In the genomic region with DNA sequence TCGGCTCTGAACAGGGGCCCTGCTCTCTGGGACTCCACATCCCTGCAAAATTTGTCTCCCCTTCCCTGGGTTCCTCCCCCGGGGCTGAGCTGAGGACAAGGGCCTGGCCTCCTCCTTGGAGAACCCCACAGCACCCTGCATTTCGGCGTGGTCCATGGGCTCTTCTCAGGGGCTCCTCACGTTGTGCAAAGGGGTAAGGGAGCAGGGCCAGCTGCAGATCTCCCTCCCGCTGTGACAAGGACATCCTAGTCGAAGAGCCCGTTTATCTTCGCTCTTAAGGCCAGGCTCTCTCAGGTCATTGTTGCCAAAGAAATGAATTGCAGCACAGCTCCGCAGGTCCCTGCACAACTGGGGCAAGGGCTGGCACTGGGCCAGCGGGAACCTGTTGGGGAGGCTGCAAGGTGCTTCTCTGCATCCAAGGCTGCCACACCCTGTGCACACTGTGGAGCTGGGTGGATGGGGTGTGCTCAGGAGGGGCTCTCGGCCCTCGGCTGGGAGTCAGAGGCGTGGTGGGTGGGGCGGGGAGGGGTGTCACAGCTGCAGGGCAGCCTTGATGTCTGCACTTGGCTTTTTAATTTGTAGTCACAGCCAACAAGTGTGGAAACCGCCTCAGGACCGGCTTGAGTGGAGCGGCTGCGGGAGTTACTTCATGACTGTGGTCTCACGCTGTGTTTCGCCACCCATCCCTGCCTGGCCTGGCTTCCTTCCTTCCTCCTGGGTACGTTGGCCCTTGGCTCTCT, we compare ENCODE assay signal across 13 cellular contexts. TPM values are rescaled to one million over a fixed set of nuclear protein-coding genes. Genes with fewer than 3 reads are reported as not detected.
DNase-seq lines count a peak whose midpoint lies in the region; ATAC-seq and TF ChIP-seq lines count a peak whose summit lies in the region.
"Had no signal": no experiment of that assay in that cellular context is flagged by ENCODE, and none has a peak within 500 bp of the region (broad histone marks: within the 10 kb centered on the region; RNA-seq: fewer than 3 reads in every experiment).

No MANE protein-coding gene starts in this region.

- H3K27me3 ChIP-seq in prostate gland (replicated peaks; ENCODE audit: insufficient read depth) (no peaks in the 10 kb centered on the region), foreskin keratinocyte (peaks cover 62% of the 10 kb centered on the region)

- no peak for TF ChIP-seq CTCF in RWPE1 (conservative IDR thresholded peaks at IDR 0.05; ENCODE audit: low read depth)
- no peak for TF ChIP-seq CTCF in prostate gland (IDR thresholded peaks at IDR 0.05)
- no peak for TF ChIP-seq CTCF in foreskin keratinocyte (conservative IDR thresholded peaks at IDR 0.05)

- 58% methylated on average over 22 of the region's 22 CpGs for WGBS in prostate gland

- no peak for TF ChIP-seq POLR2A in prostate gland (IDR thresholded peaks at IDR 0.05)

- intact Hi-C loops in prostate gland (cut with DNase I), result no loop called here

- H3K4me1 ChIP-seq in prostate gland (replicated peaks) (no peaks in the 10 kb centered on the region), foreskin keratinocyte (peaks cover 7% of the 10 kb centered on the region)

- no peaks in the 10 kb centered on the region for H3K36me3 Mint-ChIP-seq in natural killer cell treated with Interleukin-12 subunit alpha and Interleukin-12 subunit beta and Interleukin-15 and Interleukin-18, amount 100 ng/mL, for 72 hours

- POLR2A ChIA-PET in RWPE1 (lab: Yijun Ruan, JAX; ENCODE audit: low non-redundant PET), result no interaction called here

- H3K4me3 ChIP-seq in prostate gland, result no peak overlapping the region
- H3K4me3 ChIP-seq: dorsolateral prefrontal cortex, thoracic aorta had no signal

- no peak overlapping the region for H3K4me3 Mint-ChIP-seq in natural killer cell treated with Interleukin-12 subunit alpha and Interleukin-12 subunit beta and Interleukin-15 and Interleukin-18, amount 100 ng/mL, for 72 hours
- H3K4me3 Mint-ChIP-seq: nephron had no signal

- peak; percentile 29 to 40 for ATAC-seq in natural killer cell treated with Interleukin-12 subunit alpha and Interleukin-12 subunit beta and Interleukin-15 and Interleukin-18, amount 100 ng/mL, for 72 hours
- ATAC-seq in GM21717 (IDR thresholded peaks at IDR 0.05; ENCODE audit: unreplicated experiment), result no peak
- ATAC-seq in GM21786 (IDR thresholded peaks at IDR 0.05; ENCODE audit: unreplicated experiment), result no peak
- ATAC-seq in foreskin keratinocyte, result no peak

- CTCF ChIA-PET in RWPE1 (lab: Yijun Ruan, JAX), result interaction anchor here (0.6 to 2.2 kb wide), 2 partner anchors 8 to 35 kb away, joined by 3 to 7 read pairs; no protein-coding TSS in a partner anchor

- H3K4me1 Mint-ChIP-seq in natural killer cell treated with Interleukin-12 subunit alpha and Interleukin-12 subunit beta and Interleukin-15 and Interleukin-18, amount 100 ng/mL, for 72 hours (ENCODE audit: low read depth in 2 of 2), result no peaks in the 10 kb centered on the region

- TF ChIP-seq EP300 in Ishikawa (IDR thresholded peaks at IDR 0.05; ENCODE audit: borderline replicate concordance), result no peak

- peaks cover 15 to 16% of the 10 kb centered on the region in 2 donors for H3K27me3 Mint-ChIP-seq in natural killer cell treated with Interleukin-12 subunit alpha and Interleukin-12 subunit beta and Interleukin-15 and Interleukin-18, amount 100 ng/mL, for 72 hours

- H3K27ac Mint-ChIP-seq in natural killer cell treated with Interleukin-12 subunit alpha and Interleukin-12 subunit beta and Interleukin-15 and Interleukin-18, amount 100 ng/mL, for 72 hours, result no peak overlapping the region
- H3K27ac Mint-ChIP-seq: nephron had no signal

- H3K9me3 Mint-ChIP-seq in natural killer cell treated with Interleukin-12 subunit alpha and Interleukin-12 subunit beta and Interleukin-15 and Interleukin-18, amount 100 ng/mL, for 72 hours, result no peaks in the 10 kb centered on the region

- no peak for TF ChIP-seq RAD21 in Ishikawa (IDR thresholded peaks at IDR 0.05; ENCODE audit: low read depth)

- H3K36me3 ChIP-seq in prostate gland, result no peaks in the 10 kb centered on the region
- H3K36me3 ChIP-seq: thoracic aorta had no signal

- H3K27ac ChIP-seq in RWPE1 (peak overlapping the region; percentile 6; the same call in 1 of the 2 replicates), prostate gland (no peak overlapping the region), foreskin keratinocyte (no peak overlapping the region)
- H3K27ac ChIP-seq: dorsolateral prefrontal cortex, thoracic aorta had no signal

- H3K9me3 ChIP-seq in prostate gland, result no peaks in the 10 kb centered on the region
- H3K9me3 ChIP-seq: thoracic aorta had no signal

- DNase-seq in D341Med (ENCODE audit: low spot score) (peak; percentile 26), RWPE1 (ENCODE audit: low spot score) (no peak), prostate gland (ENCODE audit: low spot score) (no peak), foreskin keratinocyte (no peak)
- no peak for DNase-seq in natural killer cell treated with Interleukin-12 subunit alpha and Interleukin-12 subunit beta and Interleukin-15 and Interleukin-18, amount 100 ng/mL, for 72 hours (ENCODE audit: low spot score)
- DNase-seq: activated T-cell treated with anti-CD3 and anti-CD28 coated beads for 4 hours, foreskin melanocyte had no signal

TF ChIP-seq in Ishikawa, 13 proteins besides CTCF, POLR2A, EP300 and RAD21:
- TF ChIP-seq NFIC (IDR thresholded peaks at IDR 0.05), result peak; percentile 87
- 0 out of 2 replicates have a peak, but pooled peaks have one; percentile 27 for TF ChIP-seq MAX (IDR thresholded peaks at IDR 0.05)
- no peak for TF ChIP-seq TAF1 (IDR thresholded peaks at IDR 0.05; ENCODE audit: low read depth)
- TF ChIP-seq ZBTB7A (IDR thresholded peaks at IDR 0.05; ENCODE audit: low read depth), result 0 out of 2 replicates have a peak, but pooled peaks have one; percentile 20

RNA-seq across cellular contexts. Expression of gene SEPTIN5, which starts 26.6 kb away (rescaled TPM):
- not detected for total RNA-seq in natural killer cell treated with Interleukin-12 subunit alpha and Interleukin-12 subunit beta and Interleukin-15 and Interleukin-18, amount 100 ng/mL, for 72 hours
- total RNA-seq in prostate gland (10 to 100 TPM; 17.1 to 96.2 TPM), foreskin keratinocyte (4.8 and 6.1 TPM in 2 replicates)
- 4.6 and 6.5 TPM in 2 replicates for polyA plus RNA-seq in foreskin keratinocyte

RNA-seq across cellular contexts. Expression of gene GP1BB, which starts 35.6 kb away (rescaled TPM):
- not detected for total RNA-seq in natural killer cell treated with Interleukin-12 subunit alpha and Interleukin-12 subunit beta and Interleukin-15 and Interleukin-18, amount 100 ng/mL, for 72 hours
- 10 to 100 TPM in 1 of 2 donors, 1 to 10 TPM in 1; 6.8 to 60.3 TPM for total RNA-seq in prostate gland
- 0.21 and 0.54 TPM in 2 replicates for total RNA-seq in foreskin keratinocyte
- polyA plus RNA-seq in foreskin keratinocyte, result 0.28 and 0.56 TPM in 2 replicates

Comparison
In these comparisons a context has a peak if more than half of its experiments do, and no peak if none do; other contexts are left out.
1. ATAC-seq: peak in natural killer cell treated with Interleukin-12 subunit alpha and Interleukin-12 subunit beta and Interleukin-15 and Interleukin-18, amount 100 ng/mL, for 72 hours (2 of 2); none in GM21717 (single experiment), GM21786 (single experiment) and foreskin keratinocyte (single experiment).